Comparison of ENCODE assay signal across 10 cellular contexts in the genomic region with DNA sequence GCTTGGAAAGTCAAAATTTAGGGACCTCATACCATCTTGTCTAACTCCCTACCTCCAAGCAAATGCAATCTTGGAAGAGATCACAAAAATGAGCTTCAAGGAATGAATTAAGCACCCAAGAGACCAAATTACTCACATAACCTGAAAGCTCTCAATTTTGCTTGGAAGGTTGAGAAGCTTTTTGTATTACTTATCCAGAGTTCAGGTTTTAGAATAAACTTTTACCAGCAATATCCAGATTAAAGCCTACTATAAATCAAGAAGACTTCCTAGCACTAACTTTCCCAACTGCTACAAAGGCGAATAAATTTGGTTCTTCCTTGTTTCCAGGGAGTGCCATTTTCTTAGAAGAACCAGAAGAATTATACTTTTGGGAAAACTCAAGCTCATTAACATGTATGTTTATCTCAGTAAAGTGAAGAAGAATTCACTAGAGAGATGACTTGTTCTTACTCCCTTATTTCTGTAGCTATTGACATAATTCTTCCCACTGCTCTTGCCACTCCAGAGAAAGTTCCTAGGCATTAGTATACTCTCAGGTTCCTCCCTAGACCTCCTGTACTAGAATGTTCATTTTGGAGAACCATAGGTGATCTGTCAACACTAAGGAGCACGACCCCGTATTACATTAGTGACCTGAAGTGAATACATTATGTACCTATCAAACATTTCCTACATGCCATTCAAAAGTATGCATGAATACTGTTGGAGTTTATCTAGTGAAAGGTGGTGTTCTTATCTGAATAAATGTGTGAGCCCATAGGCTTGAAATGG. TPM values are rescaled to one million over a fixed set of nuclear protein-coding genes. Genes with fewer than 3 reads are reported as not detected.
DNase-seq lines count a peak whose midpoint lies in the region; ATAC-seq, FAIRE-seq and TF ChIP-seq lines count a peak whose summit lies in the region.
"Had no signal": no experiment of that assay in that cellular context is flagged by ENCODE, and none has a peak within 500 bp of the region (broad histone marks: within the 10 kb centered on the region; RNA-seq: fewer than 3 reads in every experiment).

No MANE protein-coding gene starts in this region.

- CTCF ChIA-PET in K562 (lab: Yijun Ruan, JAX; ENCODE audit: low intra/inter-chr PET ratio): no interaction called here

- POLR2A ChIA-PET in K562 (lab: Yijun Ruan, JAX): interaction anchor here (0.9 to 1.9 kb wide), 8 partner anchors 9 to 162 kb away, joined by 3 to 10 read pairs (median 4); a partner anchor contains a TSS

- 10% methylated on average over 3 of the region's 3 CpGs for WGBS in K562 (ENCODE audit: insufficient coverage, low coverage, missing lambda C conversion rate)
- WGBS in mesodermal cell (ENCODE audit: insufficient coverage in 2 of 2), 2 experiments: no CpG with 5 or more reads among the region's 3 CpGs

- peak overlapping the region; percentile 99 for H3K27ac ChIP-seq in right atrium auricular region
- H3K27ac ChIP-seq in K562 (ENCODE audit: extremely low read depth, low read depth, low read length): peak overlapping the region; percentile 34; the same call in 1 of the 3 replicates
- H3K27ac ChIP-seq in mesodermal cell (ENCODE audit: low read depth, low read length, severe bottlenecking): no peak overlapping the region

- H3K9ac ChIP-seq in K562 (ENCODE audit: insufficient read depth in 1 of 2, low read depth in 2 of 2, low read length in 2 of 2): peak overlapping the region in 1 of 2 experiments; percentile 48; a peak in 2 of 4 replicates

- in situ Hi-C loops in K562 (cut with MboI): no loop called here
- in situ Hi-C loops in GM13977 (cut with MboI; ENCODE audit: low pct_unique_long_range_greater_than_20kb, low sequenced_read_pairs, unreplicated experiment): no loop called here

- H3K36me3 ChIP-seq in right atrium auricular region: peaks cover 28% of the 10 kb centered on the region
- peaks cover 60% of the 10 kb centered on the region for H3K36me3 ChIP-seq in K562 (ENCODE audit: control insufficient read depth, insufficient read depth, low read length)
- H3K36me3 ChIP-seq in mesodermal cell (ENCODE audit: control insufficient read depth, insufficient read depth, low read length): peaks cover 35% of the 10 kb centered on the region

- H3K9me3 ChIP-seq in right atrium auricular region (no peaks in the 10 kb centered on the region), K562 (replicated peaks; ENCODE audit: control insufficient read depth, insufficient read depth, low read depth, low read length) (no peaks in the 10 kb centered on the region), mesodermal cell (ENCODE audit: control insufficient read depth, low read length) (no peaks in the 10 kb centered on the region)

- H2AFZ ChIP-seq in K562 (ENCODE audit: low read depth, low read length): no peak overlapping the region

- TF ChIP-seq POLR2A in K562 (conservative IDR thresholded peaks at IDR 0.05): 0 out of 2 replicates have a peak, but pooled peaks have one; percentile 27

- H4K20me1 ChIP-seq in K562 (replicated peaks; ENCODE audit: control insufficient read depth, insufficient read depth, low read length): peaks cover 67% of the 10 kb centered on the region

- no peak for ATAC-seq in K562
- ATAC-seq in GM21526 (IDR thresholded peaks at IDR 0.05; ENCODE audit: low FRiP score, unreplicated experiment): no peak
- no peak for ATAC-seq in GM18867 (IDR thresholded peaks at IDR 0.05; ENCODE audit: unreplicated experiment)

- H3K4me1 ChIP-seq in right atrium auricular region (peaks cover 0 to 69% of the 10 kb centered on the region in 2 donors), K562 (replicated peaks in 1 of 2; ENCODE audit: control insufficient read depth in 2 of 2, insufficient read depth in 2 of 2, low read length in 2 of 2) (peaks cover 7 to 30% of the 10 kb centered on the region in 2 experiments; a peak in 4 of 5 replicates), mesodermal cell (ENCODE audit: control insufficient read depth, insufficient read depth, low read length, poor library complexity, severe bottlenecking) (peaks cover 8% of the 10 kb centered on the region)

- FAIRE-seq in K562 (lab: Jason Lieb, UNC): no peak
- FAIRE-seq: urothelium cell line had no signal

- H3K4me2 ChIP-seq in K562 (ENCODE audit: insufficient read depth, low read length): peak overlapping the region; percentile 70

- H3K27me3 ChIP-seq in right atrium auricular region: no peaks in the 10 kb centered on the region
- H3K27me3 ChIP-seq in K562 (ENCODE audit: control insufficient read depth in 2 of 2, insufficient read depth in 2 of 2, low read length in 2 of 2): no peaks in the 10 kb centered on the region

- no peak for TF ChIP-seq RAD21 in K562 (CRISPR knock-in tag; conservative IDR thresholded peaks at IDR 0.05 in 1 of 2, IDR thresholded peaks at IDR 0.05 in 1 of 2)

- TF ChIP-seq EP300 in K562 (IDR thresholded peaks at IDR 0.05; ENCODE audit: low read length): no peak

- TSS peak; percentile 21 for BruUV-seq in K562 (replicated peaks; lab: Mats Ljungman, UMichigan)

- peaks cover 84% of the 10 kb centered on the region for H3K79me2 ChIP-seq in K562 (ENCODE audit: control insufficient read depth, insufficient read depth, low read length)

- intact Hi-C loops in cardiac septum (cut with DNase I): no loop called here
- intact Hi-C loops in K562 (cut with micrococcal nuclease): no loop called here

- DNase-seq in right atrium auricular region (ENCODE audit: low spot score) (no peak), cardiac septum (ENCODE audit: low spot score) (no peak), K562 (ENCODE audit: extremely low read depth in 1 of 4, low spot score in 3 of 4) (no peak), kidney tubule cell (ENCODE audit: low spot score) (no peak), GM13977 (ENCODE audit: low spot score) (no peak)
- DNase-seq: islet precursor cell had no signal

- peak overlapping the region; percentile 93 to 97 for H3K4me3 ChIP-seq in right atrium auricular region
- peak overlapping the region; percentile 78 for H3K4me3 ChIP-seq in K562
- H3K4me3 ChIP-seq in mesodermal cell (ENCODE audit: extremely low read depth, insufficient read depth, low read length, poor library complexity, severe bottlenecking): peak overlapping the region; percentile 99

- H3K9me1 ChIP-seq in K562 (ENCODE audit: control insufficient read depth, insufficient read depth, low read length): no peaks in the 10 kb centered on the region

- TF ChIP-seq CTCF in right atrium auricular region (IDR thresholded peaks at IDR 0.05) (no peak), K562 (IDR thresholded peaks at IDR 0.05 in 2 of 3, conservative IDR thresholded peaks at IDR 0.05 in 1 of 3; ENCODE audit: insufficient read depth in 2 of 3, low read depth in 1 of 3, low read length in 3 of 3) (no peak), GM13977 (IDR thresholded peaks at IDR 0.05; ENCODE audit: extremely low read depth, insufficient read depth, missing control alignments) (no peak)

TF ChIP-seq in K562, 482 proteins besides CTCF, POLR2A, EP300 and RAD21 (continues in another document):
- no peak for TF ChIP-seq ARHGAP35 (IDR thresholded peaks at IDR 0.05; ENCODE audit: partially characterized antibody)
- TF ChIP-seq XRCC5 (IDR thresholded peaks at IDR 0.05; ENCODE audit: low read depth, low read length): no peak
- no peak for TF ChIP-seq TCF3 (CRISPR knock-in tag; IDR thresholded peaks at IDR 0.05)

RNA-seq across cellular contexts. Expression of a gene that starts 3.2 kb away (rescaled TPM):
- 100 to 1,000 TPM; 435 to 481 TPM for total RNA-seq in right atrium auricular region
- total RNA-seq in cardiac septum: 361 TPM
- total RNA-seq in K562 (2011; cell fraction: chromatin; rRNA removed; ENCODE audit: low replicate concordance): 47.4 and 171 TPM in 2 replicates
- total RNA-seq in K562 (2011; cell fraction: nucleolus; rRNA removed): 27.7 and 36.5 TPM in 2 replicates
- 119 and 209 TPM in 2 replicates for total RNA-seq in K562 (2011; cell fraction: nucleoplasm; rRNA removed)
- 304 and 331 TPM in 2 replicates for total RNA-seq in K562 (2014; rRNA removed)
- total RNA-seq in K562 (2014; rRNA removed; fragmentation: Illumina TruSeq; extraction: Trizol): 656 and 729 TPM in 2 replicates
- total RNA-seq in K562 (2015; rRNA removed; fragmentation: Illumina TruSeq; extraction: Trizol): 436 and 447 TPM in 2 replicates
- total RNA-seq in K562 (2021): 357 and 363 TPM in 2 replicates
- 225 and 326 TPM in 2 replicates for polyA plus RNA-seq in K562 (2011; rRNA removed)
- 55.4 and 201 TPM in 2 replicates for polyA plus RNA-seq in K562 (2011; cell fraction: cytosol; rRNA removed)
- polyA plus RNA-seq in K562 (2011; cell fraction: nucleus; rRNA removed): 55.4 and 96.4 TPM in 2 replicates
- 409 and 511 TPM in 2 replicates for polyA plus RNA-seq in K562 (2012)
- polyA plus RNA-seq in K562 (2014; fragmentation: Illumina TruSeq; extraction: Trizol): 457 and 479 TPM in 2 replicates
- polyA plus RNA-seq in K562 (2014; fragmentation: Nextera tagmentation; extraction: Ambion mirVana): 1,000 to 10,000 TPM; 1,257 to 1,855 TPM
- 316 and 329 TPM in 2 replicates for polyA plus RNA-seq in K562 (2014; rRNA removed)
- 319 and 344 TPM in 2 replicates for polyA minus RNA-seq in K562 (2011; rRNA and poly(A)+ RNA removed)
- polyA minus RNA-seq in K562 (2011; cell fraction: cytosol; rRNA and poly(A)+ RNA removed): 93.9 and 115 TPM in 2 replicates
- polyA minus RNA-seq in K562 (2011; cell fraction: nucleus; rRNA and poly(A)+ RNA removed): 54.7 and 100 TPM in 2 replicates
- polyA plus RNA-seq in mesodermal cell (2013, experiment 1 of 2): 507 TPM
- polyA plus RNA-seq in mesodermal cell (2013, experiment 2 of 2): 641 TPM

RNA-seq across cellular contexts. Expression of a gene that starts 18.0 kb away (rescaled TPM):
- total RNA-seq in right atrium auricular region: not detected
- total RNA-seq in cardiac septum: not detected
- total RNA-seq in K562 (2011; cell fraction: chromatin; rRNA removed; ENCODE audit: low replicate concordance): 0.51 and 0.72 TPM in 2 replicates
- total RNA-seq in K562 (2011; cell fraction: nucleolus; rRNA removed): 0.79 TPM in 1 of 2 replicates, not detected in the other
- total RNA-seq in K562 (2011; cell fraction: nucleoplasm; rRNA removed): not detected in 2 replicates
- total RNA-seq in K562 (2014; rRNA removed): 0.68 TPM in 1 of 2 replicates, not detected in the other
- total RNA-seq in K562 (2014; rRNA removed; fragmentation: Illumina TruSeq; extraction: Trizol): 0.22 and 0.38 TPM in 2 replicates
- not detected in 2 replicates for total RNA-seq in K562 (2015; rRNA removed; fragmentation: Illumina TruSeq; extraction: Trizol)
- not detected in 2 replicates for total RNA-seq in K562 (2021)
- polyA plus RNA-seq in K562 (2011; rRNA removed): not detected in 2 replicates
- polyA plus RNA-seq in K562 (2011; cell fraction: cytosol; rRNA removed): not detected in 2 replicates
- 0.24 TPM in 1 of 2 replicates, not detected in the other for polyA plus RNA-seq in K562 (2011; cell fraction: nucleus; rRNA removed)
- polyA plus RNA-seq in K562 (2012): 0.26 TPM in 1 of 2 replicates, not detected in the other
- 0.10 TPM in 1 of 2 replicates, not detected in the other for polyA plus RNA-seq in K562 (2014; fragmentation: Illumina TruSeq; extraction: Trizol)
- polyA plus RNA-seq in K562 (2014; fragmentation: Nextera tagmentation; extraction: Ambion mirVana): not detected
- 0.28 TPM in 1 of 2 replicates, not detected in the other for polyA plus RNA-seq in K562 (2014; rRNA removed)
- 0.33 and 0.39 TPM in 2 replicates for polyA minus RNA-seq in K562 (2011; rRNA and poly(A)+ RNA removed)
- polyA minus RNA-seq in K562 (2011; cell fraction: cytosol; rRNA and poly(A)+ RNA removed): not detected in 2 replicates
- polyA minus RNA-seq in K562 (2011; cell fraction: nucleus; rRNA and poly(A)+ RNA removed): 0.44 TPM in 1 of 2 replicates, not detected in the other
- polyA plus RNA-seq in mesodermal cell (2013, experiment 1 of 2): not detected
- polyA plus RNA-seq in mesodermal cell (2013, experiment 2 of 2): not detected
